Comparison of ENCODE assay signal across 8 cellular contexts in the genomic region with DNA sequence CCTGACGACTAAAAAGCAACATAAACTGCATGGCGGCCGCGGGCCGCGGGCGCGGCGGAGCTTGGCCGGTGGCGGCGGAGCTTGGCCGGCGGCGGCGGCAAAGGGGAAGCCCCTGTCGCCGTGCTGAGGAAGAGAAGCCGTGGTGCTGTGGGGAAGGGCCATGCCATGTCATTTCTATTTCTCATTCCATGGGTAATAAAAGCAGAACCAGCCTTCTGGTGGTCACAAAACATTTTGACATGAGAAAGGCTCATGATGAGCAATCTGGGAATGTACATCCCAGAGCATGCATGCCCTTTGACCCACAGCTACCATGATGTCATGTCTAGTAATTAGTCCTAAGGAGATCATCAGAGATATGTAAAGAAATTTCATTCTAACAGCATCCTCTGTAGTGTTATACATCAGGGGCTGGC. TPM values are rescaled to one million over a fixed set of nuclear protein-coding genes. Genes with fewer than 3 reads are reported as not detected.
DNase-seq lines count a peak whose midpoint lies in the region; ATAC-seq and TF ChIP-seq lines count a peak whose summit lies in the region.

No MANE protein-coding gene starts in this region.

- H3K4me2 ChIP-seq in OCI-LY3 (ENCODE audit: low read length): peak overlapping the region; percentile 81

- TF ChIP-seq CTCF in OCI-LY3 (IDR thresholded peaks at IDR 0.05; ENCODE audit: low read depth, low read length) (no peak), left lung (IDR thresholded peaks at IDR 0.05) (no peak)

- H3K36me3 ChIP-seq in OCI-LY3 (replicated peaks; ENCODE audit: low read depth, low read length) (no peaks in the 10 kb centered on the region), left lung (no peaks in the 10 kb centered on the region), aorta (ENCODE audit: control insufficient read depth in 1 of 2, insufficient read depth in 2 of 2, low read length in 1 of 2) (no peaks in the 10 kb centered on the region)

- no peaks in the 10 kb centered on the region for H3K9me3 ChIP-seq in OCI-LY3 (ENCODE audit: insufficient read depth, low read length)
- no peaks in the 10 kb centered on the region for H3K9me3 ChIP-seq in left lung
- H3K9me3 ChIP-seq in aorta (ENCODE audit: control insufficient read depth, low read length): no peaks in the 10 kb centered on the region

- H3K9ac ChIP-seq in OCI-LY3 (ENCODE audit: low read length): peak overlapping the region; percentile 52

- H4K20me1 ChIP-seq in OCI-LY3 (ENCODE audit: insufficient read depth, low read length): no peaks in the 10 kb centered on the region

- H3K27ac ChIP-seq in OCI-LY3 (ENCODE audit: low read length): peak overlapping the region; percentile 47
- H3K27ac ChIP-seq in left lung: peak overlapping the region; percentile 8 to 61
- H3K27ac ChIP-seq in aorta (ENCODE audit: low read depth in 1 of 2, low read length in 2 of 2): no peak overlapping the region

- intact Hi-C loops in left lung (cut with DNase I) (no loop called here), aorta (cut with DNase I) (no loop called here)

- H3K4me1 ChIP-seq in OCI-LY3 (ENCODE audit: low read length): peaks cover 46% of the 10 kb centered on the region
- peaks cover 0 to 17% of the 10 kb centered on the region in 2 donors for H3K4me1 ChIP-seq in left lung
- H3K4me1 ChIP-seq in aorta (ENCODE audit: control insufficient read depth in 1 of 2, insufficient read depth in 2 of 2, low read length in 2 of 2): no peaks in the 10 kb centered on the region

- H3K79me2 ChIP-seq in OCI-LY3 (ENCODE audit: low read length): no peaks in the 10 kb centered on the region

- H2AFZ ChIP-seq in OCI-LY3 (ENCODE audit: low read depth, low read length): peak overlapping the region; percentile 81; the same call in 1 of the 2 replicates

- ATAC-seq in GM19043 (IDR thresholded peaks at IDR 0.05; ENCODE audit: low read depth, unreplicated experiment) (peak; percentile 45), left lung (peak; percentile 95), aorta (ENCODE audit: low FRiP score) (no peak)

- H3K27me3 ChIP-seq in OCI-LY3 (ENCODE audit: low read depth, low read length) (no peaks in the 10 kb centered on the region), left lung (no peaks in the 10 kb centered on the region), aorta (ENCODE audit: control insufficient read depth in 1 of 2, insufficient read depth in 2 of 2, low read length in 1 of 2) (no peaks in the 10 kb centered on the region)

- peak; percentile 78 for DNase-seq in amniotic epithelial cell (ENCODE audit: low read depth)
- peak; percentile 66 to 91 for DNase-seq in left lung
- peak; percentile 74 to 78 for DNase-seq in aorta
- no peak for DNase-seq in NCI-H446 (lab: John Stamatoyannopoulos, UW)
- DNase-seq in globus pallidus (ENCODE audit: low spot score): no peak
- no peak for DNase-seq in NCI-H82 (lab: John Stamatoyannopoulos, UW)

- 11 to 20% methylated on average over 17 to 19 of the region's 19 CpGs for WGBS in aorta, 2 donors

- peak overlapping the region; percentile 70 for H3K4me3 ChIP-seq in OCI-LY3 (ENCODE audit: low read length)
- peak overlapping the region; percentile 12 to 26 for H3K4me3 ChIP-seq in left lung
- H3K4me3 ChIP-seq in aorta (ENCODE audit: low read length in 2 of 2): no peak overlapping the region

RNA-seq across cellular contexts. Expression of gene HEATR6, which starts 23.9 kb away (rescaled TPM):
- total RNA-seq in left lung (10 to 100 TPM; 20.8 TPM), aorta (10 to 100 TPM; 14.0 to 16.4 TPM)
- polyA plus RNA-seq in aorta: 1 to 10 TPM; 2.5 to 6.4 TPM

RNA-seq across cellular contexts. Expression of gene CA4, which starts 47.1 kb away (rescaled TPM):
- 10 to 100 TPM; 10.6 to 35.7 TPM for total RNA-seq in left lung
- total RNA-seq in aorta: 1 to 10 TPM; 1.6 to 6.5 TPM
- polyA plus RNA-seq in aorta: 10 to 100 TPM in 1 of 2 donors, under 1 TPM in 1; 0.31 to 10.5 TPM

Comparison
In these comparisons a context has a peak if more than half of its experiments do, and no peak if none do; other contexts are left out.
1. H3K27ac ChIP-seq: peak in OCI-LY3 (single experiment) and left lung (2 of 2); none in aorta (0 of 2).
2. H3K4me3 ChIP-seq: peak in OCI-LY3 (single experiment) and left lung (2 of 2); none in aorta (0 of 2).
3. DNase-seq: peak in amniotic epithelial cell (single experiment), left lung (2 of 2) and aorta (2 of 2); none in NCI-H446 (0 of 2), globus pallidus (single experiment) and NCI-H82 (single experiment).